In genomic region chr4:185392156-185392555, GRCh38 we compare ENCODE assay signal across 14 cellular contexts. TPM values are rescaled to one million over a fixed set of nuclear protein-coding genes. Genes with fewer than 3 reads are reported as not detected.
DNase-seq lines count a peak whose midpoint lies in the region; ATAC-seq and TF ChIP-seq lines count a peak whose summit lies in the region.
"Had no signal": no experiment of that assay in that cellular context is flagged by ENCODE, and none has a peak within 500 bp of the region (broad histone marks: within the 10 kb centered on the region; RNA-seq: fewer than 3 reads in every experiment).

No MANE protein-coding gene starts in this region.

- peak overlapping the region; percentile 4; the same call in 1 of the 2 replicates for H3K27ac Mint-ChIP-seq in HFFc6
- peak overlapping the region; percentile 31 for H3K27ac Mint-ChIP-seq in memory B cell
- peak overlapping the region in 3 of 8 donors; percentile 10 to 54 (median 20) for H3K27ac Mint-ChIP-seq in CD8-positive, alpha-beta memory T cell
- H3K27ac Mint-ChIP-seq: H9 had no signal

- H3K9me3 ChIP-seq in SJSA1 (replicated peaks) (no peaks in the 10 kb centered on the region), mucosa of descending colon (no peaks in the 10 kb centered on the region)
- H3K9me3 ChIP-seq in CD8-positive, alpha-beta memory T cell (ENCODE audit: low read length), result no peaks in the 10 kb centered on the region
- H3K9me3 ChIP-seq: A549, BE2C had no signal

- H3K4me1 Mint-ChIP-seq in HFFc6 (ENCODE audit: low read depth) (peaks cover 38% of the 10 kb centered on the region), memory B cell (peaks cover 14% of the 10 kb centered on the region)
- peaks cover 22 to 31% (median 29%) of the 10 kb centered on the region in 3 donors for H3K4me1 Mint-ChIP-seq in CD8-positive, alpha-beta memory T cell

- intact Hi-C loops in mucosa of descending colon (cut with DNase I, micrococcal nuclease), result no loop called here

- H3K27me3 ChIP-seq in SJSA1 (replicated peaks), result no peaks in the 10 kb centered on the region
- no peaks in the 10 kb centered on the region for H3K27me3 ChIP-seq in CD8-positive, alpha-beta memory T cell (ENCODE audit: insufficient read depth, low read length, poor library complexity, severe bottlenecking)
- H3K27me3 ChIP-seq: BE2C had no signal

- H3K4me3 Mint-ChIP-seq in HFFc6, result no peak overlapping the region
- H3K4me3 Mint-ChIP-seq in memory B cell, result no peak overlapping the region
- H3K4me3 Mint-ChIP-seq in CD8-positive, alpha-beta memory T cell, result peak overlapping the region in 1 of 7 donors; percentile 12
- H3K4me3 Mint-ChIP-seq: H9 had no signal

- H3K36me3 ChIP-seq in SJSA1 (peaks cover 4% of the 10 kb centered on the region; the same call in 1 of the 2 replicates), mucosa of descending colon (ENCODE audit: low read depth) (peaks cover 9% of the 10 kb centered on the region)
- H3K36me3 ChIP-seq in CD8-positive, alpha-beta memory T cell (ENCODE audit: insufficient read depth, low read length), result no peaks in the 10 kb centered on the region
- H3K36me3 ChIP-seq: BE2C had no signal

- H3K27ac ChIP-seq in SJSA1, result peak overlapping the region; percentile 55
- H3K27ac ChIP-seq in CD8-positive, alpha-beta memory T cell (ENCODE audit: low read depth, low read length), result no peak overlapping the region
- H3K27ac ChIP-seq: A549 had no signal

- DNase-seq in HFFc6 (no peak), SJSA1 (ENCODE audit: low read depth in 1 of 2, low spot score in 2 of 2) (peak in 1 of 2 experiments; percentile 29), memory B cell (ENCODE audit: low spot score in 2 of 2) (no peak), mucosa of descending colon (no peak), activated T-cell treated with anti-CD3 and anti-CD28 coated beads for 4 hours (no peak)
- DNase-seq in CD8-positive, alpha-beta memory T cell, result no peak
- DNase-seq: BE2C, DMS 273 treated with DMSO at 0.1 percent for 48 hours, GOT3, H9 had no signal

- H3K36me3 Mint-ChIP-seq in HFFc6 (ENCODE audit: low read depth) (peaks cover 13% of the 10 kb centered on the region), memory B cell (no peaks in the 10 kb centered on the region)
- peaks cover 0 to 3% (median 1%) of the 10 kb centered on the region in 3 donors for H3K36me3 Mint-ChIP-seq in CD8-positive, alpha-beta memory T cell

- no peak overlapping the region for H3K4me3 ChIP-seq in SJSA1
- no peak overlapping the region for H3K4me3 ChIP-seq in mucosa of descending colon
- H3K4me3 ChIP-seq in CD8-positive, alpha-beta memory T cell (ENCODE audit: low read length), result no peak overlapping the region
- H3K4me3 ChIP-seq: A549, GM12878 had no signal

- H3K9me3 Mint-ChIP-seq in HFFc6, result no peaks in the 10 kb centered on the region
- no peaks in the 10 kb centered on the region for H3K9me3 Mint-ChIP-seq in memory B cell
- no peaks in the 10 kb centered on the region for H3K9me3 Mint-ChIP-seq in CD8-positive, alpha-beta memory T cell

- TF ChIP-seq CTCF in HFFc6 (IDR thresholded peaks at IDR 0.05), result no peak
- TF ChIP-seq CTCF in mucosa of descending colon (IDR thresholded peaks at IDR 0.05), result no peak

- peaks cover 48% of the 10 kb centered on the region for H3K4me1 ChIP-seq in SJSA1 (replicated peaks)
- H3K4me1 ChIP-seq in mucosa of descending colon (ENCODE audit: low read depth), result no peaks in the 10 kb centered on the region
- peaks cover 15% of the 10 kb centered on the region for H3K4me1 ChIP-seq in CD8-positive, alpha-beta memory T cell (ENCODE audit: insufficient read depth, low read length)
- H3K4me1 ChIP-seq: A549, BE2C had no signal

- POLR2A ChIA-PET in CD8-positive, alpha-beta memory T cell (lab: Charles Lee), result no interaction called here

- CTCF ChIA-PET in CD8-positive, alpha-beta memory T cell (lab: Charles Lee), result no interaction called here

- no peak for ATAC-seq in memory B cell (ENCODE audit: low read depth)
- no peak for ATAC-seq in mucosa of descending colon
- no peak for ATAC-seq in GM21367 (IDR thresholded peaks at IDR 0.05; ENCODE audit: unreplicated experiment)
- ATAC-seq: A549, GM12878 had no signal

- peaks cover 2% of the 10 kb centered on the region for H3K27me3 Mint-ChIP-seq in HFFc6 (ENCODE audit: insufficient read depth)
- H3K27me3 Mint-ChIP-seq in memory B cell, result no peaks in the 10 kb centered on the region
- H3K27me3 Mint-ChIP-seq in CD8-positive, alpha-beta memory T cell, result no peaks in the 10 kb centered on the region

RNA-seq across cellular contexts. Expression of gene LRP2BP, which starts 3.6 kb away (rescaled TPM):
- under 1 TPM; 0.13 to 0.47 (median 0.24) TPM for total RNA-seq in HFFc6 (2021; fragmentation: NEBNext Ultra II Directional; extraction: Animal tissue kit (Norgen Biotek cat#: 25700))
- 0.22 and 0.29 TPM in 2 replicates for total RNA-seq in SJSA1 (2014; rRNA removed; shearing (Covaris generic))
- 1 to 10 TPM in 1 of 3 donors, under 1 TPM in 2; 0.35 to 1.3 (median 0.41) TPM for total RNA-seq in mucosa of descending colon
- under 1 TPM; 0.35 to 0.42 TPM for total RNA-seq in CD8-positive, alpha-beta memory T cell
- polyA plus RNA-seq in CD8-positive, alpha-beta memory T cell, result 0.59 TPM
- total RNA-seq: G401 had no signal

RNA-seq across cellular contexts. Expression of gene ANKRD37, which starts 4.5 kb away (rescaled TPM):
- 10 to 100 TPM in 1 of 6 experiments, 1 to 10 TPM in 5; 3.1 to 11.4 (median 4.1) TPM for total RNA-seq in HFFc6 (2021; fragmentation: NEBNext Ultra II Directional; extraction: Animal tissue kit (Norgen Biotek cat#: 25700))
- total RNA-seq in SJSA1 (2014; rRNA removed; shearing (Covaris generic)), result 5.4 and 15.1 TPM in 2 replicates
- total RNA-seq in mucosa of descending colon, result 10 to 100 TPM in 1 of 3 donors, 1 to 10 TPM in 2; 7.6 to 14.2 (median 9.7) TPM
- 10 to 100 TPM; 14.5 to 16.1 TPM for total RNA-seq in CD8-positive, alpha-beta memory T cell
- 16.1 TPM for polyA plus RNA-seq in CD8-positive, alpha-beta memory T cell

RNA-seq across cellular contexts. Expression of gene UFSP2, which starts 33.6 kb away (rescaled TPM):
- 10 to 100 TPM; 23.1 to 35.6 (median 32.5) TPM for total RNA-seq in HFFc6 (2021; fragmentation: NEBNext Ultra II Directional; extraction: Animal tissue kit (Norgen Biotek cat#: 25700))
- 17.1 and 32.1 TPM in 2 replicates for total RNA-seq in SJSA1 (2014; rRNA removed; shearing (Covaris generic))
- total RNA-seq in mucosa of descending colon, result 10 to 100 TPM; 19.3 to 32.9 (median 20.2) TPM
- 10 to 100 TPM; 19.5 to 19.8 TPM for total RNA-seq in CD8-positive, alpha-beta memory T cell
- polyA plus RNA-seq in CD8-positive, alpha-beta memory T cell, result 48.9 TPM
